Comparison of ENCODE assay signal across 8 cellular contexts in the genomic region with DNA sequence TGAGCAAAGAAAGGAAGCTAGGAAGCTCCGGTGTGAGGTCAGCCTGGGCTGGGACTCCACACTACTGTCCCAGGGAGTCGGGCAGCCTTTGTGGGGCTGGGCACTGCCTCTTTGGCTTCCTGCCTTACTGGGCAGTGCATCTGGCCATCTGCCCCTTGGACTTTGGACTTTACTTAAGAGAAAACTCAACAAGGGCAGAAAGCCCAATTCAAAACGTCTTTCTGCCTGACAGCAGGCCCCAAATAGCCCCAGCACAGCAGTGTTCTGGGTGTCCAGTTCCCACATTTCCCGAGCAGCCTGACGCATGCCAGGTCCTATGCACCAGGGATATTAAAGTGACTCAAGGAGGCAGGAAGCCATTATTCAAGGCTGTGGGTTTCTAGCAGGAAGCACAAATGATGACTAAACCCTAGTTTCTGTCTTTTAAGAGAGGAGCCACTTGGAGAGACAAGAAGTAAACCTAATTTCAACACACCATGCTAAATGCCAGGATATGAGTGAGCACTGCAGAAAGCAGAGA.
DNase-seq lines count a peak whose midpoint lies in the region; ATAC-seq lines count a peak whose summit lies in the region.

No MANE protein-coding gene starts in this region.

- DNase-seq in AG08396 (ENCODE audit: low spot score) (peak; percentile 82), HK-2 (ENCODE audit: unreplicated experiment) (peak; percentile 65), UCSD-AML1 (lab: John Stamatoyannopoulos, UW; ENCODE audit: unreplicated experiment) (peak; percentile 76), globus pallidus (ENCODE audit: low spot score) (peak; percentile 66), pons (ENCODE audit: low spot score) (peak; percentile 62), NCI-H2171 treated with DMSO at 0.1 percent for 48 hours (lab: John Stamatoyannopoulos, UW) (no peak)

- ATAC-seq in HG02588 (IDR thresholded peaks at IDR 0.05; ENCODE audit: unreplicated experiment) (no peak), GM19035 (IDR thresholded peaks at IDR 0.05; ENCODE audit: unreplicated experiment) (no peak)
